9 cellular contexts compared by ENCODE assay signal in genomic region chr15:82108489-82109078, GRCh38.
DNase-seq lines count a peak whose midpoint lies in the region; ATAC-seq and TF ChIP-seq lines count a peak whose summit lies in the region.
"Had no signal": no experiment of that assay in that cellular context is flagged by ENCODE, and none has a peak within 500 bp of the region (broad histone marks: within the 10 kb centered on the region; RNA-seq: fewer than 3 reads in every experiment).

No MANE protein-coding gene starts in this region.

- DNase-seq in NCI-H1694 (lab: John Stamatoyannopoulos, UW) (peak; percentile 9), lung (ENCODE audit: low spot score) (peak; percentile 59), cerebellum (ENCODE audit: low spot score) (no peak)
- DNase-seq in activated CD4-positive, alpha-beta T cell treated with anti-CD3 and anti-CD28 coated beads for 1 hour, result peak; percentile 48
- peak; percentile 40 to 58 for DNase-seq in central memory CD8-positive, alpha-beta T cell (ENCODE audit: low spot score in 2 of 2)
- DNase-seq in stimulated activated CD8-positive, alpha-beta memory T cell treated with anti-CD3 and anti-CD28 coated beads, Interleukin-7, amount 100 ng/mL, for 1 hour (ENCODE audit: low read depth in 2 of 2), result peak; percentile 23 to 52

- WGBS in lung, 2 donors, result 50 to 55% methylated on average over 9 of the region's 9 CpGs

- H3K9me3 ChIP-seq in lung (ENCODE audit: control insufficient read depth in 2 of 2, insufficient read depth in 1 of 2, low read length in 1 of 2), result no peaks in the 10 kb centered on the region

- H3K4me3 ChIP-seq in GM12875 (ENCODE audit: low read depth, low read length) (no peak overlapping the region), lung (no peak overlapping the region)

- H3K36me3 ChIP-seq in lung (ENCODE audit: control insufficient read depth in 2 of 2, insufficient read depth in 2 of 2, low read length in 2 of 2), result no peaks in the 10 kb centered on the region

- ATAC-seq in HG02588 (IDR thresholded peaks at IDR 0.05; ENCODE audit: unreplicated experiment) (peak; percentile 78), lung (ENCODE audit: insufficient read depth, low FRiP score) (peak; percentile 83)
- no peak for ATAC-seq in central memory CD8-positive, alpha-beta T cell (replicated peaks; ENCODE audit: extremely low read depth, poor library complexity, severe bottlenecking)

- no peaks in the 10 kb centered on the region for H3K4me1 Mint-ChIP-seq in central memory CD8-positive, alpha-beta T cell

- H3K4me3 Mint-ChIP-seq in central memory CD8-positive, alpha-beta T cell, result no peak overlapping the region

- H3K27ac Mint-ChIP-seq in central memory CD8-positive, alpha-beta T cell (ENCODE audit: low read depth), result no peak overlapping the region

- no peaks in the 10 kb centered on the region for H3K4me1 ChIP-seq in lung (ENCODE audit: control insufficient read depth in 2 of 2, insufficient read depth in 2 of 2, low read length in 2 of 2)

- no peaks in the 10 kb centered on the region for H3K27me3 ChIP-seq in lung (ENCODE audit: control insufficient read depth, insufficient read depth)

- TF ChIP-seq CTCF in GM12875 (IDR thresholded peaks at IDR 0.05; ENCODE audit: borderline replicate concordance, insufficient read depth, low read depth, low read length) (peak; percentile 91), lung (IDR thresholded peaks at IDR 0.05; ENCODE audit: control extremely low read depth, extremely low read depth) (peak; percentile 55)

- H3K9me3 Mint-ChIP-seq in central memory CD8-positive, alpha-beta T cell, result no peaks in the 10 kb centered on the region

- peaks cover 16% of the 10 kb centered on the region for H3K27me3 Mint-ChIP-seq in central memory CD8-positive, alpha-beta T cell

- H3K27ac ChIP-seq in lung (ENCODE audit: low read depth in 1 of 2, low read length in 1 of 2), result no peak overlapping the region
- H3K27ac ChIP-seq: epithelial cell of prostate had no signal

- no peaks in the 10 kb centered on the region for H3K36me3 Mint-ChIP-seq in central memory CD8-positive, alpha-beta T cell (ENCODE audit: insufficient read depth)
